Comparison of ENCODE assay signal across 22 cellular contexts in the genomic region with DNA sequence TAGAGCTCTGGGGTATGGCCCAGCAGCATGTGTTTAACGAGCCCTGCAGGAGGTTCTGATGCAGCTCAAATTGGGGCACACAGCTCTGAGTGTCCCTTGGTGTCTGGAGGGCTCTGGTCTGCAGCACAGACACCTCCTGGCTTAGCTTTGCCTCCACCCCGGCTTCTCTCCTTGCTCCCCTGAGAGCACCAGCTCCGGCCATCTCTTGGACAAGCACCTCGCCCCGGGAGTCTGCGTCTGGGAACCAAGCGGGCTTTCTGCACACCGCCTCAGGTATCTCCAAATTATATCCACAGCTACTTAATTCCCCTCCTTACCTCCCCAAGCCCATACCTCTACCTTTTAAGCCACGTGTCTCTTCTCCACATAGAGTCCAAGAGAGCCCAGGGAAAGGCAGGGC.
DNase-seq lines count a peak whose midpoint lies in the region; ATAC-seq and TF ChIP-seq lines count a peak whose summit lies in the region.
"Had no signal": no experiment of that assay in that cellular context is flagged by ENCODE, and none has a peak within 500 bp of the region (broad histone marks: within the 10 kb centered on the region; RNA-seq: fewer than 3 reads in every experiment).

No MANE protein-coding gene starts in this region.

- H3K4me3 ChIP-seq in BLaER1 (no peak overlapping the region), GM23338 (no peak overlapping the region), endodermal cell (ENCODE audit: low read length) (no peak overlapping the region), neural progenitor cell (no peak overlapping the region), SK-N-SH (ENCODE audit: low read depth in 2 of 2, low read length in 1 of 2) (no peak overlapping the region)
- H3K4me3 ChIP-seq: K562, SJSA1 had no signal

- H3K36me3 Mint-ChIP-seq in GM23338 (ENCODE audit: low read depth) = no peaks in the 10 kb centered on the region
- H3K36me3 Mint-ChIP-seq in endodermal cell (ENCODE audit: low read depth) = no peaks in the 10 kb centered on the region
- no peaks in the 10 kb centered on the region for H3K36me3 Mint-ChIP-seq in neural progenitor cell
- H3K36me3 Mint-ChIP-seq in activated T-helper 17 cell treated with anti-CD3 and anti-CD28 coated beads, Interleukin-2, amount 50 U/mL, for 72 hours (ENCODE audit: low read depth) = no peaks in the 10 kb centered on the region
- H3K36me3 Mint-ChIP-seq: CD4-positive, alpha-beta memory T cell had no signal

- H3K36me3 ChIP-seq in BLaER1 (no peaks in the 10 kb centered on the region), GM23338 (ENCODE audit: insufficient read depth) (no peaks in the 10 kb centered on the region), endodermal cell (ENCODE audit: control insufficient read depth, insufficient read depth, low read length) (no peaks in the 10 kb centered on the region), neural progenitor cell (no peaks in the 10 kb centered on the region), SK-N-SH (replicated peaks in 1 of 2; ENCODE audit: control insufficient read depth in 1 of 2, insufficient read depth in 2 of 2, low read length in 1 of 2) (no peaks in the 10 kb centered on the region)
- H3K36me3 ChIP-seq: SJSA1 had no signal

- CTCF ChIA-PET in SK-N-SH (lab: Yijun Ruan, JAX) = no interaction called here

- DNase-seq in GM23338 (ENCODE audit: low spot score) = no peak
- peak; percentile 38 for DNase-seq in endodermal cell
- DNase-seq in neural progenitor cell (ENCODE audit: low spot score) = no peak
- DNase-seq in SK-N-SH = no peak
- DNase-seq: C1 segment of cervical spinal cord; CD4-positive, alpha-beta memory T cell; COR-L47; DMS53; MV-4-11; NCI-H1105; NCI-H1436 treated with DMSO at 0.1 percent for 48 hours; NCI-H1930; NCI-H2107; NCI-H748 treated with DMSO at 0.1 percent for 48 hours; PC-3; Right ventricle myocardium superior had no signal

- H3K4me1 ChIP-seq in BLaER1 (peaks cover 64% of the 10 kb centered on the region), GM23338 (ENCODE audit: insufficient read depth) (peaks cover 9% of the 10 kb centered on the region), endodermal cell (ENCODE audit: control insufficient read depth, insufficient read depth, low read length) (no peaks in the 10 kb centered on the region), neural progenitor cell (peaks cover 15% of the 10 kb centered on the region), SK-N-SH (ENCODE audit: control insufficient read depth in 1 of 2, insufficient read depth in 2 of 2, low read depth in 1 of 2, low read length in 1 of 2) (no peaks in the 10 kb centered on the region)
- H3K4me1 ChIP-seq: SJSA1 had no signal

- no peaks in the 10 kb centered on the region for H3K27me3 ChIP-seq in BLaER1
- no peaks in the 10 kb centered on the region for H3K27me3 ChIP-seq in GM23338 (ENCODE audit: insufficient read depth)
- no peaks in the 10 kb centered on the region for H3K27me3 ChIP-seq in endodermal cell (ENCODE audit: control insufficient read depth, insufficient read depth, low read length, poor library complexity, severe bottlenecking)
- peaks cover under 1% of the 10 kb centered on the region for H3K27me3 ChIP-seq in neural progenitor cell
- H3K27me3 ChIP-seq in SK-N-SH (ENCODE audit: insufficient read depth) = peaks cover 41% of the 10 kb centered on the region
- H3K27me3 ChIP-seq: SJSA1 had no signal

- H3K79me2 ChIP-seq in GM23338 (replicated peaks; ENCODE audit: insufficient read depth) = no peaks in the 10 kb centered on the region
- no peaks in the 10 kb centered on the region for H3K79me2 ChIP-seq in neural progenitor cell (ENCODE audit: low read depth)
- H3K79me2 ChIP-seq in SK-N-SH (ENCODE audit: insufficient read depth) = no peaks in the 10 kb centered on the region

- H3K27ac ChIP-seq in BLaER1 = no peak overlapping the region
- H3K27ac ChIP-seq in GM23338 (ENCODE audit: low read depth) = no peak overlapping the region
- no peak overlapping the region for H3K27ac ChIP-seq in endodermal cell (ENCODE audit: low read depth, low read length)
- H3K27ac ChIP-seq in neural progenitor cell = no peak overlapping the region
- no peak overlapping the region for H3K27ac ChIP-seq in SK-N-SH (ENCODE audit: low read depth in 2 of 2, low read length in 1 of 2)
- H3K27ac ChIP-seq: SJSA1 had no signal

- POLR2A ChIA-PET in SK-N-SH (lab: Yijun Ruan, JAX) = no interaction called here

- H3K27ac Mint-ChIP-seq in GM23338 = no peak overlapping the region; the same call in 1 of the 2 replicates
- H3K27ac Mint-ChIP-seq in endodermal cell = no peak overlapping the region
- H3K27ac Mint-ChIP-seq in neural progenitor cell = peak overlapping the region; percentile 42
- no peak overlapping the region for H3K27ac Mint-ChIP-seq in activated T-helper 17 cell treated with anti-CD3 and anti-CD28 coated beads, Interleukin-2, amount 50 U/mL, for 72 hours
- H3K27ac Mint-ChIP-seq: CD4-positive, alpha-beta memory T cell had no signal

- no peak for TF ChIP-seq RAD21 in SK-N-SH (IDR thresholded peaks at IDR 0.05; ENCODE audit: low read length)

- TF ChIP-seq EP300 in SK-N-SH (IDR thresholded peaks at IDR 0.05; ENCODE audit: borderline replicate concordance in 1 of 2, low read depth in 1 of 2, low read length in 1 of 2) = no peak

- H3K9ac ChIP-seq in BLaER1 (no peak overlapping the region), endodermal cell (ENCODE audit: extremely low read depth, low read length, poor library complexity, severe bottlenecking) (no peak overlapping the region), neural progenitor cell (no peak overlapping the region), SK-N-SH (no peak overlapping the region)

- H4K20me1 ChIP-seq in BLaER1 (no peaks in the 10 kb centered on the region), GM23338 (replicated peaks; ENCODE audit: insufficient read depth) (no peaks in the 10 kb centered on the region), neural progenitor cell (ENCODE audit: low read depth) (no peaks in the 10 kb centered on the region), SK-N-SH (ENCODE audit: insufficient read depth) (no peaks in the 10 kb centered on the region)

- 82 to 88% methylated on average over 3 to 9 of the region's 9 CpGs for WGBS in endodermal cell (ENCODE audit: insufficient coverage in 1 of 2, insufficient read length in 1 of 2), 2 experiments
- WGBS in SK-N-SH (ENCODE audit: low lambda C conversion rate) = 8% methylated on average over 9 of the region's 9 CpGs

- ATAC-seq in GM23338 = peak; percentile 28; the same call in 2 of the 3 replicates
- no peak for ATAC-seq in GM21717 (IDR thresholded peaks at IDR 0.05; ENCODE audit: unreplicated experiment)
- ATAC-seq in activated T-helper 17 cell treated with anti-CD3 and anti-CD28 coated beads, Interleukin-2, amount 50 U/mL, for 72 hours (replicated peaks) = no peak
- ATAC-seq in SK-N-SH treated with all-trans-retinoic acid at 6 μM for 48 hours = no peak
- ATAC-seq: K562, PC-3 had no signal

- no peak for TF ChIP-seq CTCF in GM23338 (conservative IDR thresholded peaks at IDR 0.05; ENCODE audit: low read depth in 2 of 2)
- TF ChIP-seq CTCF in endodermal cell (conservative IDR thresholded peaks at IDR 0.05) = no peak
- no peak for TF ChIP-seq CTCF in neural progenitor cell (IDR thresholded peaks at IDR 0.05)
- no peak for TF ChIP-seq CTCF in SK-N-SH (IDR thresholded peaks at IDR 0.05)

- peaks cover 24% of the 10 kb centered on the region for H3K4me1 Mint-ChIP-seq in GM23338
- H3K4me1 Mint-ChIP-seq in endodermal cell = peaks cover 7% of the 10 kb centered on the region
- H3K4me1 Mint-ChIP-seq in neural progenitor cell = peaks cover 14% of the 10 kb centered on the region
- H3K4me1 Mint-ChIP-seq in activated T-helper 17 cell treated with anti-CD3 and anti-CD28 coated beads, Interleukin-2, amount 50 U/mL, for 72 hours = no peaks in the 10 kb centered on the region
- H3K4me1 Mint-ChIP-seq: CD4-positive, alpha-beta memory T cell had no signal

- H3K27me3 Mint-ChIP-seq in GM23338 (ENCODE audit: insufficient read depth, low read depth, poor library complexity) (no peaks in the 10 kb centered on the region), endodermal cell (ENCODE audit: insufficient read depth) (peaks cover 3% of the 10 kb centered on the region), neural progenitor cell (ENCODE audit: insufficient read depth, low read depth) (no peaks in the 10 kb centered on the region)
- H3K27me3 Mint-ChIP-seq in activated T-helper 17 cell treated with anti-CD3 and anti-CD28 coated beads, Interleukin-2, amount 50 U/mL, for 72 hours = peaks cover 15% of the 10 kb centered on the region

- peak overlapping the region; percentile 59 for H2AFZ ChIP-seq in GM23338
- H2AFZ ChIP-seq in neural progenitor cell (replicated peaks) = no peak overlapping the region
- H2AFZ ChIP-seq in SK-N-SH (ENCODE audit: low read depth) = no peak overlapping the region

- H3K9me3 Mint-ChIP-seq in GM23338 = no peaks in the 10 kb centered on the region
- H3K9me3 Mint-ChIP-seq in endodermal cell = no peaks in the 10 kb centered on the region
- H3K9me3 Mint-ChIP-seq in neural progenitor cell = no peaks in the 10 kb centered on the region
- no peaks in the 10 kb centered on the region for H3K9me3 Mint-ChIP-seq in activated T-helper 17 cell treated with anti-CD3 and anti-CD28 coated beads, Interleukin-2, amount 50 U/mL, for 72 hours
- H3K9me3 Mint-ChIP-seq: CD4-positive, alpha-beta memory T cell had no signal

- H3K4me3 Mint-ChIP-seq in GM23338 (no peak overlapping the region; the same call in 2 of the 3 replicates), endodermal cell (no peak overlapping the region), neural progenitor cell (no peak overlapping the region)
- no peak overlapping the region for H3K4me3 Mint-ChIP-seq in activated T-helper 17 cell treated with anti-CD3 and anti-CD28 coated beads, Interleukin-2, amount 50 U/mL, for 72 hours
- H3K4me3 Mint-ChIP-seq: CD4-positive, alpha-beta memory T cell had no signal

- peak overlapping the region; percentile 48 for H3K4me2 ChIP-seq in BLaER1
- no peak overlapping the region for H3K4me2 ChIP-seq in GM23338
- H3K4me2 ChIP-seq in neural progenitor cell = no peak overlapping the region
- no peak overlapping the region for H3K4me2 ChIP-seq in SK-N-SH

- H3K9me3 ChIP-seq in BLaER1 = no peaks in the 10 kb centered on the region
- no peaks in the 10 kb centered on the region for H3K9me3 ChIP-seq in endodermal cell (ENCODE audit: control insufficient read depth, low read length)
- H3K9me3 ChIP-seq in neural progenitor cell (ENCODE audit: low read depth) = no peaks in the 10 kb centered on the region
- H3K9me3 ChIP-seq in SK-N-SH = no peaks in the 10 kb centered on the region
- H3K9me3 ChIP-seq: SJSA1 had no signal

- H3K9me2 ChIP-seq in GM23338 (ENCODE audit: insufficient read depth) (no peaks in the 10 kb centered on the region), SK-N-SH (no peaks in the 10 kb centered on the region)

- H3F3A ChIP-seq in GM23338 (replicated peaks; ENCODE audit: low read depth) (no peaks in the 10 kb centered on the region), neural progenitor cell (ENCODE audit: low read depth) (no peaks in the 10 kb centered on the region), SK-N-SH (replicated peaks; ENCODE audit: insufficient read depth) (no peaks in the 10 kb centered on the region)

TF ChIP-seq in GM23338, 12 proteins besides CTCF, POLR2A, EP300 and RAD21:
- no peak for TF ChIP-seq NANOG (IDR thresholded peaks at IDR 0.05; ENCODE audit: borderline replicate concordance)

TF ChIP-seq in SK-N-SH, 30 proteins besides CTCF, POLR2A, EP300 and RAD21 (continues in another document):
- TF ChIP-seq RXRA (IDR thresholded peaks at IDR 0.05; ENCODE audit: borderline replicate concordance, low read depth) = no peak

TF ChIP-seq in SK-N-SH treated with all-trans-retinoic acid at 6 μM for 48 hours, 23 proteins besides CTCF, POLR2A, EP300 and RAD21 (continues in another document):
- no peak for TF ChIP-seq ZFP3 (CRISPR knock-in tag; IDR thresholded peaks at IDR 0.05)
